1 cellular context compared by ENCODE assay signal in the genomic region with DNA sequence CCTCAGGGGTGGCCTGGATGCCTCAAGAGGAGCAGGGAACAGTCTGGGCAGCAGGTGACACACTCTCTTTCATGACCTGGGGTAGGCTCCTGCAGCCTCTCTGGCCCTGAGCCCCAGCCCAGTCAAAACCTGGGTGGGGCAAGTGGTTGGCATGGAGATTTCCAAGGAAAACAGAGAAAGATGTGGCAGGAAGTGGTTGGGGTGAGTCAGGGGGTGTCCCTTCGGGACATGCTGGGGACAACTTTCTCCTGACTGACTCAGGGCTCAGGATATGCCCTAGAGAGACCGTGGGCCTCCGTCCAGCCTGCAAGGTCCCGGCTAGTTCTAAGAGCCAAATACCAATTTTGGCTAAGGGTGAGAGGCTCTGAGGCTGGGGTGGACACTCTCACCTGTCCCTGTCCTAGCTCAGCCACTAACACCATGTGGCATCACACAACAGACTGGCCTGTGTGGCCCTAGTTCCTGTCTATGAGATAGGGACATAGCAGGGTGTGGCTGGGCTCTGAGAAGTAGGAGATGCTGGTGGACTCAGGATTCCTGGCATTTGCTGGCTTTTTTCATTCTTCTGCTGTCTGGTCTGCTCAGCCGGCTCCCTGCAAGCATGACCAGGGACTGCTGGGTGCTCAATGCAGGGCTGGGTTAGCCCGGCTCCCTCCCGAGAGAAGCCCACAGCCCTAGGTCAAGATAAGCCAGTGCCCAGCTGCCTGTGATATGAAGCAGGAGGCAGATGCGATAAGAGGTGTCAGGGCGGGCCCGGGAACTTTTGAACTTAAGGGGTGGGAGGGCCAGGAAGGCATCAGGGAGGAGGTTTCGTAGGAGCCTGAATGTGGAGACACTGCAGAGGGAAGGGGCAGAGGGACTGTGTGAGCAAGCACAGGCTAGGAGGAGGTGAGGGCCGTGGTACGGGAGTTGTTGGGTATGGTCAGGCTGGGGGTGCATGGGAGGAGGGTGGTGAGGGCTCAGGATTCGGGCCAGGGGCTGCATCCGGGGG.
A peak's percentile ranks its signal among the peaks of the same experiment; 100 is the strongest.
TF ChIP-seq lines count a peak whose summit lies in the region.

No MANE protein-coding gene starts in this region.

TF ChIP-seq in K562, 482 proteins besides CTCF, POLR2A, EP300 and RAD21 (continued from another document and continues in another):
- TF ChIP-seq NFE2L1 (tag; IDR thresholded peaks at IDR 0.05; ENCODE audit: borderline replicate concordance, low read depth) (no peak), NEUROD1 (IDR thresholded peaks at IDR 0.05; ENCODE audit: borderline replicate concordance, low read depth, low read length, partially characterized antibody) (peak; percentile 85), ZNF780A (CRISPR knock-in tag; IDR thresholded peaks at IDR 0.05) (no peak), TAF9B (IDR thresholded peaks at IDR 0.05; ENCODE audit: partially characterized antibody) (no peak), MEF2A (IDR thresholded peaks at IDR 0.05; ENCODE audit: control insufficient read depth, low read depth, low read length) (peak; percentile 59), HDAC1 (IDR thresholded peaks at IDR 0.05) (peak in 1 of 2 experiments; percentile 92; a peak in 2 of 4 replicates), ZNF282 (CRISPR knock-in tag; IDR thresholded peaks at IDR 0.05) (no peak), ZSCAN29 (IDR thresholded peaks at IDR 0.05) (no peak), CCNT2 (IDR thresholded peaks at IDR 0.05; ENCODE audit: borderline replicate concordance, extremely low read depth, insufficient read length, low read depth, low read length) (peak; percentile 98), ARID2 (IDR thresholded peaks at IDR 0.05) (no peak), ATF7 (IDR thresholded peaks at IDR 0.05) (peak; percentile 63), BRD4 (IDR thresholded peaks at IDR 0.05) (no peak), ZNF699 (CRISPR knock-in tag; IDR thresholded peaks at IDR 0.05; ENCODE audit: insufficient replicate concordance) (no peak), MAFK (IDR thresholded peaks at IDR 0.05; ENCODE audit: low read length) (no peak), SOX6 (IDR thresholded peaks at IDR 0.05) (peak; percentile 94), BRD9 (IDR thresholded peaks at IDR 0.05; ENCODE audit: low read depth, partially characterized antibody) (no peak), ZNF551 (CRISPR knock-in tag; IDR thresholded peaks at IDR 0.05) (no peak), PHF8 (IDR thresholded peaks at IDR 0.05; ENCODE audit: borderline replicate concordance, low read length) (peak; percentile 30; the same call in 1 of the 2 replicates), PTBP1 (IDR thresholded peaks at IDR 0.05; ENCODE audit: low read depth, low read length) (no peak), ZFP36 (IDR thresholded peaks at IDR 0.05; ENCODE audit: low read depth, low read length, partially characterized antibody) (peak; percentile 98), GABPB2 (CRISPR knock-in tag; conservative IDR thresholded peaks at IDR 0.05) (no peak), TCFL5 (CRISPR knock-in tag; conservative IDR thresholded peaks at IDR 0.05) (no peak; the same call in 1 of the 2 replicates), TRIM28 (IDR thresholded peaks at IDR 0.05) (peak; percentile 59), HSF4 (CRISPR knock-in tag; IDR thresholded peaks at IDR 0.05; ENCODE audit: borderline replicate concordance) (no peak), RBM15 (IDR thresholded peaks at IDR 0.05; ENCODE audit: insufficient read depth, low read length) (no peak), MTA2 (IDR thresholded peaks at IDR 0.05; ENCODE audit: low read depth) (peak; percentile 97), ELF4 (CRISPR knock-in tag; IDR thresholded peaks at IDR 0.05) (peak; percentile 64; the same call in 1 of the 2 replicates), SRSF1 (IDR thresholded peaks at IDR 0.05; ENCODE audit: low read depth, low read length) (no peak), RBM14 (IDR thresholded peaks at IDR 0.05; ENCODE audit: borderline replicate concordance, insufficient read depth, low read depth, low read length) (no peak), SMARCB1 (IDR thresholded peaks at IDR 0.05; ENCODE audit: insufficient read length, low read depth) (peak; percentile 67), MTA3 (IDR thresholded peaks at IDR 0.05; ENCODE audit: borderline replicate concordance) (peak; percentile 83), FIP1L1 (IDR thresholded peaks at IDR 0.05; ENCODE audit: low read depth, low read length, poor library complexity, severe bottlenecking) (no peak), HMG20A (CRISPR knock-in tag; conservative IDR thresholded peaks at IDR 0.05) (no peak), PRMT5 (CRISPR knock-in tag; IDR thresholded peaks at IDR 0.05) (no peak), CBX5 (IDR thresholded peaks at IDR 0.05; ENCODE audit: borderline replicate concordance, low read depth) (0 out of 2 replicates have a peak, but pooled peaks have one; percentile 40), CBFA2T2 (conservative IDR thresholded peaks at IDR 0.05) (peak; percentile 98), SMC3 (conservative IDR thresholded peaks at IDR 0.05; ENCODE audit: insufficient read depth, low read depth, low read length) (no peak), ZNF232 (CRISPR knock-in tag; IDR thresholded peaks at IDR 0.05) (no peak), CTBP1 (IDR thresholded peaks at IDR 0.05; ENCODE audit: borderline replicate concordance) (peak; percentile 96), MCM5 (IDR thresholded peaks at IDR 0.05; ENCODE audit: low read depth) (no peak), RAD51 (IDR thresholded peaks at IDR 0.05; ENCODE audit: borderline replicate concordance, low read depth) (0 out of 2 replicates have a peak, but pooled peaks have one; percentile 13), GATAD2A (IDR thresholded peaks at IDR 0.05) (0 out of 2 replicates have a peak, but pooled peaks have one; percentile 68), CHD2 (IDR thresholded peaks at IDR 0.05; ENCODE audit: low read depth, low read length) (no peak; the same call in 1 of the 2 replicates), POLR2B (IDR thresholded peaks at IDR 0.05; ENCODE audit: low read depth, partially characterized antibody) (no peak), THRAP3 (IDR thresholded peaks at IDR 0.05; ENCODE audit: borderline replicate concordance) (no peak), ZNF354B (CRISPR knock-in tag; IDR thresholded peaks at IDR 0.05) (no peak), GABPB1 (CRISPR knock-in tag; IDR thresholded peaks at IDR 0.05) (peak; percentile 46; the same call in 1 of the 2 replicates), POLR2AphosphoS5 (IDR thresholded peaks at IDR 0.05; ENCODE audit: control insufficient read depth, insufficient read depth, low read depth, low read length) (peak; percentile 99), SMAD3 (CRISPR knock-in tag; conservative IDR thresholded peaks at IDR 0.05) (peak; percentile 74), CHD1 (IDR thresholded peaks at IDR 0.05; ENCODE audit: low read length) (no peak), ETS2 (tag; IDR thresholded peaks at IDR 0.05; ENCODE audit: borderline replicate concordance, poor library complexity, severe bottlenecking) (no peak)
- TF ChIP-seq, protein P1, sequence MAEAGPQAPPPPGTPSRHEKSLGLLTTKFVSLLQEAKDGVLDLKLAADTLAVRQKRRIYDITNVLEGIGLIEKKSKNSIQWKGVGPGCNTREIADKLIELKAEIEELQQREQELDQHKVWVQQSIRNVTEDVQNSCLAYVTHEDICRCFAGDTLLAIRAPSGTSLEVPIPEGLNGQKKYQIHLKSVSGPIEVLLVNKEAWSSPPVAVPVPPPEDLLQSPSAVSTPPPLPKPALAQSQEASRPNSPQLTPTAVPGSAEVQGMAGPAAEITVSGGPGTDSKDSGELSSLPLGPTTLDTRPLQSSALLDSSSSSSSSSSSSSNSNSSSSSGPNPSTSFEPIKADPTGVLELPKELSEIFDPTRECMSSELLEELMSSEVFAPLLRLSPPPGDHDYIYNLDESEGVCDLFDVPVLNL (CRISPR knock-in tag; IDR thresholded peaks at IDR 0.05; ENCODE audit: low read depth): peak; percentile 96
- TF ChIP-seq, protein P2, sequence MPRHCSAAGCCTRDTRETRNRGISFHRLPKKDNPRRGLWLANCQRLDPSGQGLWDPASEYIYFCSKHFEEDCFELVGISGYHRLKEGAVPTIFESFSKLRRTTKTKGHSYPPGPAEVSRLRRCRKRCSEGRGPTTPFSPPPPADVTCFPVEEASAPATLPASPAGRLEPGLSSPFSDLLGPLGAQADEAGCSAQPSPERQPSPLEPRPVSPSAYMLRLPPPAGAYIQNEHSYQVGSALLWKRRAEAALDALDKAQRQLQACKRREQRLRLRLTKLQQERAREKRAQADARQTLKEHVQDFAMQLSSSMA (CRISPR knock-in tag; IDR thresholded peaks at IDR 0.05): no peak
- TF ChIP-seq, protein P3, sequence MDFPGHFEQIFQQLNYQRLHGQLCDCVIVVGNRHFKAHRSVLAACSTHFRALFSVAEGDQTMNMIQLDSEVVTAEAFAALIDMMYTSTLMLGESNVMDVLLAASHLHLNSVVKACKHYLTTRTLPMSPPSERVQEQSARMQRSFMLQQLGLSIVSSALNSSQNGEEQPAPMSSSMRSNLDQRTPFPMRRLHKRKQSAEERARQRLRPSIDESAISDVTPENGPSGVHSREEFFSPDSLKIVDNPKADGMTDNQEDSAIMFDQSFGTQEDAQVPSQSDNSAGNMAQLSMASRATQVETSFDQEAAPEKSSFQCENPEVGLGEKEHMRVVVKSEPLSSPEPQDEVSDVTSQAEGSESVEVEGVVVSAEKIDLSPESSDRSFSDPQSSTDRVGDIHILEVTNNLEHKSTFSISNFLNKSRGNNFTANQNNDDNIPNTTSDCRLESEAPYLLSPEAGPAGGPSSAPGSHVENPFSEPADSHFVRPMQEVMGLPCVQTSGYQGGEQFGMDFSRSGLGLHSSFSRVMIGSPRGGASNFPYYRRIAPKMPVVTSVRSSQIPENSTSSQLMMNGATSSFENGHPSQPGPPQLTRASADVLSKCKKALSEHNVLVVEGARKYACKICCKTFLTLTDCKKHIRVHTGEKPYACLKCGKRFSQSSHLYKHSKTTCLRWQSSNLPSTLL (IDR thresholded peaks at IDR 0.05): no peak
- TF ChIP-seq, protein P4, sequence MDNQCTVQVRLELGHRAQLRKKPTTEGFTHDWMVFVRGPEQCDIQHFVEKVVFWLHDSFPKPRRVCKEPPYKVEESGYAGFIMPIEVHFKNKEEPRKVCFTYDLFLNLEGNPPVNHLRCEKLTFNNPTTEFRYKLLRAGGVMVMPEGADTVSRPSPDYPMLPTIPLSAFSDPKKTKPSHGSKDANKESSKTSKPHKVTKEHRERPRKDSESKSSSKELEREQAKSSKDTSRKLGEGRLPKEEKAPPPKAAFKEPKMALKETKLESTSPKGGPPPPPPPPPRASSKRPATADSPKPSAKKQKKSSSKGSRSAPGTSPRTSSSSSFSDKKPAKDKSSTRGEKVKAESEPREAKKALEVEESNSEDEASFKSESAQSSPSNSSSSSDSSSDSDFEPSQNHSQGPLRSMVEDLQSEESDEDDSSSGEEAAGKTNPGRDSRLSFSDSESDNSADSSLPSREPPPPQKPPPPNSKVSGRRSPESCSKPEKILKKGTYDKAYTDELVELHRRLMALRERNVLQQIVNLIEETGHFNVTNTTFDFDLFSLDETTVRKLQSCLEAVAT (IDR thresholded peaks at IDR 0.05): peak; percentile 67 to 75; a peak in 2 of 4 replicates
- TF ChIP-seq, protein P5, sequence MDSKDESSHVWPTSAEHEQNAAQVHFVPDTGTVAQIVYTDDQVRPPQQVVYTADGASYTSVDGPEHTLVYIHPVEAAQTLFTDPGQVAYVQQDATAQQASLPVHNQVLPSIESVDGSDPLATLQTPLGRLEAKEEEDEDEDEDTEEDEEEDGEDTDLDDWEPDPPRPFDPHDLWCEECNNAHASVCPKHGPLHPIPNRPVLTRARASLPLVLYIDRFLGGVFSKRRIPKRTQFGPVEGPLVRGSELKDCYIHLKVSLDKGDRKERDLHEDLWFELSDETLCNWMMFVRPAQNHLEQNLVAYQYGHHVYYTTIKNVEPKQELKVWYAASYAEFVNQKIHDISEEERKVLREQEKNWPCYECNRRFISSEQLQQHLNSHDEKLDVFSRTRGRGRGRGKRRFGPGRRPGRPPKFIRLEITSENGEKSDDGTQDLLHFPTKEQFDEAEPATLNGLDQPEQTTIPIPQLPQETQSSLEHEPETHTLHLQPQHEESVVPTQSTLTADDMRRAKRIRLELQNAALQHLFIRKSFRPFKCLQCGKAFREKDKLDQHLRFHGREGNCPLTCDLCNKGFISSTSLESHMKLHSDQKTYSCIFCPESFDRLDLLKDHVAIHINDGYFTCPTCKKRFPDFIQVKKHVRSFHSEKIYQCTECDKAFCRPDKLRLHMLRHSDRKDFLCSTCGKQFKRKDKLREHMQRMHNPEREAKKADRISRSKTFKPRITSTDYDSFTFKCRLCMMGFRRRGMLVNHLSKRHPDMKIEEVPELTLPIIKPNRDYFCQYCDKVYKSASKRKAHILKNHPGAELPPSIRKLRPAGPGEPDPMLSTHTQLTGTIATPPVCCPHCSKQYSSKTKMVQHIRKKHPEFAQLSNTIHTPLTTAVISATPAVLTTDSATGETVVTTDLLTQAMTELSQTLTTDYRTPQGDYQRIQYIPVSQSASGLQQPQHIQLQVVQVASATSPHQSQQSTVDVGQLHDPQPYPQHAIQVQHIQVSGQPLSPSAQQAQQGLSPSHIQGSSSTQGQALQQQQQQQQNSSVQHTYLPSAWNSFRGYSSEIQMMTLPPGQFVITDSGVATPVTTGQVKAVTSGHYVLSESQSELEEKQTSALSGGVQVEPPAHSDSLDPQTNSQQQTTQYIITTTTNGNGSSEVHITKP (IDR thresholded peaks at IDR 0.05; ENCODE audit: partially characterized antibody): peak; percentile 68
- TF ChIP-seq, protein P6, sequence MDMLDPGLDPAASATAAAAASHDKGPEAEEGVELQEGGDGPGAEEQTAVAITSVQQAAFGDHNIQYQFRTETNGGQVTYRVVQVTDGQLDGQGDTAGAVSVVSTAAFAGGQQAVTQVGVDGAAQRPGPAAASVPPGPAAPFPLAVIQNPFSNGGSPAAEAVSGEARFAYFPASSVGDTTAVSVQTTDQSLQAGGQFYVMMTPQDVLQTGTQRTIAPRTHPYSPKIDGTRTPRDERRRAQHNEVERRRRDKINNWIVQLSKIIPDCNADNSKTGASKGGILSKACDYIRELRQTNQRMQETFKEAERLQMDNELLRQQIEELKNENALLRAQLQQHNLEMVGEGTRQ (CRISPR knock-in tag; IDR thresholded peaks at IDR 0.05): no peak
- TF ChIP-seq, protein P7, sequence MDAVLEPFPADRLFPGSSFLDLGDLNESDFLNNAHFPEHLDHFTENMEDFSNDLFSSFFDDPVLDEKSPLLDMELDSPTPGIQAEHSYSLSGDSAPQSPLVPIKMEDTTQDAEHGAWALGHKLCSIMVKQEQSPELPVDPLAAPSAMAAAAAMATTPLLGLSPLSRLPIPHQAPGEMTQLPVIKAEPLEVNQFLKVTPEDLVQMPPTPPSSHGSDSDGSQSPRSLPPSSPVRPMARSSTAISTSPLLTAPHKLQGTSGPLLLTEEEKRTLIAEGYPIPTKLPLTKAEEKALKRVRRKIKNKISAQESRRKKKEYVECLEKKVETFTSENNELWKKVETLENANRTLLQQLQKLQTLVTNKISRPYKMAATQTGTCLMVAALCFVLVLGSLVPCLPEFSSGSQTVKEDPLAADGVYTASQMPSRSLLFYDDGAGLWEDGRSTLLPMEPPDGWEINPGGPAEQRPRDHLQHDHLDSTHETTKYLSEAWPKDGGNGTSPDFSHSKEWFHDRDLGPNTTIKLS (IDR thresholded peaks at IDR 0.05; ENCODE audit: borderline replicate concordance, low read depth): no peak
